In the genomic region with DNA sequence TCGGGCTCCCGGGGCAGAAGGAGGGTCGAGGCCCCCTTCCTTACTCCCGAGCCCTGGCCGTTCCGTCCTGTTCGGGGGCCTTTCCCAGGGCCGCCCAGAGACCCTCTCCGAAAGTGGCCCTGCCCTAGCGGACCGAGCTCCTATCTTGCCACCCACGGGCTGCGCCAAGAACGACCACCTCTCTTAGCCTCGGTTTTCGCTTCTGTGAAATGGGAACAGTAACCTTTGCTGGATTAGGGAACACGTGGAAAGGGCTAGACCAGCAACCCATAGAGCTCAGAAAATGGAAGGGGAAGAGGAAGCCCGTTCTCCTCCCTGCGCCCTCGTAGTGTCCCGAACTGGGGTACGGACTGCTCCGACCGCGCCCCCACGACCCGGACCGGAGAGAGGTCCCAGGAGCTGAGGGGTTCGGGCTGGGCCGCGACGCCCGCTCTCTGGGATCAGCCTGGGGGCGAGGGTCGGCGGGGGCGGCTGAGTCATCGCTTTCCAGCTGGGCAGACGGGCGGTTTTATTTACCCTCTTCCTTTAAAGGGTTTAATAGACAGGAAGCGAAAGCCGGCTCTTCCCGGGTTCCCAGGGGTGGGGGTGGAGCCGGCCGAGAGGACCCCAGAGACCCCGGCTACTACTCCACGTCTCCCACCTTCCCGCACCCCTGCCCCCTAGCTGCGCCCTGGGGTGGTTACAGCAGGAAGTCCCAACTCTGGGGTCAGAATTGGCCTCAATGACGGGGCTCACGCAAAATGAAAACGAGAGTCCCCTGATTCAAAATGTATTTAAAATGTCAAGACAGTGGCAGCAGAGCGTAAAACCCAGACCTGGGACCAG, we compare ENCODE assay signal across 8 cellular contexts. TPM values are rescaled to one million over a fixed set of nuclear protein-coding genes. Genes with fewer than 3 reads are reported as not detected.
DNase-seq lines count a peak whose midpoint lies in the region; ATAC-seq and TF ChIP-seq lines count a peak whose summit lies in the region.

No MANE protein-coding gene starts in this region.

- POLR2A ChIA-PET in Caco-2 (lab: Charles Lee): interaction anchor here (0.6 to 2.1 kb wide), 7 partner anchors 10 to 529 kb away, joined by 3 to 16 read pairs (median 6); a partner anchor contains a TSS

- no peaks in the 10 kb centered on the region for H4K20me1 ChIP-seq in hepatocyte (ENCODE audit: insufficient read depth, poor library complexity, severe bottlenecking)

- H3K4me1 Mint-ChIP-seq in Caco-2 (ENCODE audit: low read depth, unreplicated experiment): no peaks in the 10 kb centered on the region

- H3K4me3 Mint-ChIP-seq in Caco-2 (ENCODE audit: unreplicated experiment): peak overlapping the region; percentile 73

- H3K27me3 Mint-ChIP-seq in Caco-2 (ENCODE audit: insufficient read depth, unreplicated experiment): no peaks in the 10 kb centered on the region

- ATAC-seq in GM21515 (IDR thresholded peaks at IDR 0.05; ENCODE audit: unreplicated experiment) (peak; percentile 33), HG03097 (IDR thresholded peaks at IDR 0.05; ENCODE audit: low FRiP score, unreplicated experiment) (no peak)
- ATAC-seq in activated naive CD4-positive, alpha-beta T cell treated with anti-CD3 and anti-CD28 coated beads, Interleukin-2, amount 50 U/mL, for 72 hours: peak; percentile 22 to 30

- peak overlapping the region; percentile 88 for H3K4me2 ChIP-seq in hepatocyte

- CTCF ChIA-PET in Caco-2 (lab: Charles Lee): interaction anchor here (0.6 to 2.3 kb wide), 14 partner anchors 9 to 509 kb away, joined by 3 to 16 read pairs (median 4); a partner anchor contains a TSS

- 0 out of 2 replicates have a peak, but pooled peaks cover 2% of the 10 kb centered on the region for H3K27me3 ChIP-seq in Caco-2 (replicated peaks; ENCODE audit: control insufficient read depth, insufficient read depth, low read length)
- peaks cover 26% of the 10 kb centered on the region for H3K27me3 ChIP-seq in hepatocyte

- peaks cover 19% of the 10 kb centered on the region for H3K4me1 ChIP-seq in Caco-2
- H3K4me1 ChIP-seq in hepatocyte (ENCODE audit: insufficient read depth): peaks cover 16% of the 10 kb centered on the region

- WGBS in hepatocyte (ENCODE audit: low lambda C conversion rate, missing lambda C conversion rate): 9% methylated on average over 52 of the region's 53 CpGs

- intact Hi-C loops in Caco-2 (cut with micrococcal nuclease; ENCODE audit: unreplicated experiment): loop anchor here (1.0 to 5.0 kb wide), 4 partner anchors 28 to 397 kb away; a partner anchor contains a TSS

- peak overlapping the region; percentile 94 for H3K27ac ChIP-seq in hepatocyte
- peak overlapping the region in 20 of 21 experiments; percentile 57 to 87 (median 78) for H3K27ac ChIP-seq in skin epidermis

- H2AFZ ChIP-seq in hepatocyte: peak overlapping the region; percentile 18

- TSS peak; percentile 81 for BruUV-seq in Caco-2 (replicated peaks; lab: Mats Ljungman, UMichigan)

- DNase-seq in Caco-2: peak; percentile 69 to 73
- peak; percentile 37 for DNase-seq in NCI-H226
- DNase-seq in activated naive CD4-positive, alpha-beta T cell treated with anti-CD3 and anti-CD28 coated beads, Interleukin-2, amount 50 U/mL, for 72 hours (ENCODE audit: low spot score in 2 of 2): peak; percentile 57 to 75
- peak; percentile 84 for DNase-seq in hepatocyte (ENCODE audit: low spot score)
- no peak for DNase-seq in ureter (ENCODE audit: low spot score)

- H3K9me3 Mint-ChIP-seq in Caco-2 (ENCODE audit: unreplicated experiment): no peaks in the 10 kb centered on the region
- H3K9me3 Mint-ChIP-seq in activated naive CD4-positive, alpha-beta T cell treated with anti-CD3 and anti-CD28 coated beads, Interleukin-2, amount 50 U/mL, for 72 hours: no peaks in the 10 kb centered on the region

- peak overlapping the region; percentile 91 for H3K4me3 ChIP-seq in Caco-2 (ENCODE audit: low read depth, low read length)
- peak overlapping the region; percentile 2 for H3K4me3 ChIP-seq in hepatocyte
- peak overlapping the region; percentile 41 to 63 (median 55) for H3K4me3 ChIP-seq in skin epidermis

- H3K36me3 ChIP-seq in Caco-2 (ENCODE audit: control insufficient read depth, insufficient read depth, low read length): no peaks in the 10 kb centered on the region
- H3K36me3 ChIP-seq in hepatocyte (replicated peaks; ENCODE audit: insufficient read depth, low read depth): no peaks in the 10 kb centered on the region

- peak overlapping the region; percentile 79 for H3K27ac Mint-ChIP-seq in Caco-2 (ENCODE audit: unreplicated experiment)
- peak overlapping the region in 1 of 2 donors; percentile 75 for H3K27ac Mint-ChIP-seq in activated naive CD4-positive, alpha-beta T cell treated with anti-CD3 and anti-CD28 coated beads, Interleukin-2, amount 50 U/mL, for 72 hours

- H3K36me3 Mint-ChIP-seq in Caco-2 (ENCODE audit: insufficient read depth, unreplicated experiment): peaks cover 33% of the 10 kb centered on the region
- H3K36me3 Mint-ChIP-seq in activated naive CD4-positive, alpha-beta T cell treated with anti-CD3 and anti-CD28 coated beads, Interleukin-2, amount 50 U/mL, for 72 hours: no peaks in the 10 kb centered on the region

- H3K79me2 ChIP-seq in hepatocyte: no peaks in the 10 kb centered on the region

- peak in 1 of 2 experiments; percentile 66 for TF ChIP-seq CTCF in Caco-2 (IDR thresholded peaks at IDR 0.05; ENCODE audit: insufficient read depth in 1 of 2, low read depth in 1 of 2, low read length in 1 of 2, severe bottlenecking in 1 of 2, unreplicated experiment in 1 of 2)
- no peak for TF ChIP-seq CTCF in hepatocyte (IDR thresholded peaks at IDR 0.05; ENCODE audit: poor library complexity)

- H3K9me2 ChIP-seq in hepatocyte (replicated peaks; ENCODE audit: insufficient read depth): no peaks in the 10 kb centered on the region

- H3K9me3 ChIP-seq in Caco-2 (no peaks in the 10 kb centered on the region), hepatocyte (ENCODE audit: low read depth) (no peaks in the 10 kb centered on the region)

RNA-seq across cellular contexts. Expression of a gene that starts 0.9 kb away (rescaled TPM):
- total RNA-seq in Caco-2 (2022) (18.7 and 19.1 TPM in 2 replicates), hepatocyte (7.1 and 8.5 TPM in 2 replicates), ureter (15.9 TPM)
- 1 to 10 TPM; 3.6 to 5.9 TPM for total RNA-seq in activated naive CD4-positive, alpha-beta T cell treated with anti-CD3 and anti-CD28 coated beads, Interleukin-2, amount 50 U/mL, for 72 hours
- polyA plus RNA-seq in hepatocyte: 62.4 and 67.4 TPM in 2 replicates

RNA-seq across cellular contexts. Expression of a gene that starts 44.5 kb away (rescaled TPM):
- total RNA-seq in Caco-2 (2022): 15.0 and 25.5 TPM in 2 replicates
- 1 to 10 TPM; 1.5 to 1.8 TPM for total RNA-seq in activated naive CD4-positive, alpha-beta T cell treated with anti-CD3 and anti-CD28 coated beads, Interleukin-2, amount 50 U/mL, for 72 hours
- 411 and 470 TPM in 2 replicates for total RNA-seq in hepatocyte
- polyA plus RNA-seq in hepatocyte: 526 and 563 TPM in 2 replicates
- total RNA-seq in ureter: 21.5 TPM

Comparison
In these comparisons a context has a peak if more than half of its experiments do, and no peak if none do; other contexts are left out.
1. H3K4me3 ChIP-seq: peak in every context shown above with its lines; median percentile 91 in Caco-2; 55 in skin epidermis; 2 in hepatocyte.
2. RNA of a gene that starts 44.5 kb away (total RNA-seq): 411 to 470 TPM in hepatocyte; 15.0 to 25.5 TPM in Caco-2, 21.5 TPM in ureter (single experiment) and 1.5 to 1.8 TPM in activated naive CD4-positive, alpha-beta T cell treated with anti-CD3 and anti-CD28 coated beads, Interleukin-2, amount 50 U/mL, for 72 hours; every median in the first group is over 10 times any median in the second.